In genomic region chr11:120652705-120653335, GRCh38 we compare ENCODE assay signal across 16 cellular contexts.
A peak's percentile ranks its signal among the peaks of the same experiment; 100 is the strongest.
DNase-seq lines count a peak whose midpoint lies in the region; ATAC-seq and TF ChIP-seq lines count a peak whose summit lies in the region.
"Had no signal": no experiment of that assay in that cellular context is flagged by ENCODE, and none has a peak within 500 bp of the region (broad histone marks: within the 10 kb centered on the region; RNA-seq: fewer than 3 reads in every experiment).

No MANE protein-coding gene starts in this region.

- no peak overlapping the region for H2AK5ac ChIP-seq in mesenchymal stem cell (ENCODE audit: low read length, severe bottlenecking)

- in situ Hi-C loops in GM13977 (cut with MboI; ENCODE audit: low pct_unique_long_range_greater_than_20kb, low sequenced_read_pairs, unreplicated experiment) = no loop called here

- WGBS in mesenchymal stem cell = 74% methylated on average over 2 of the region's 3 CpGs

- no peaks in the 10 kb centered on the region for H3K79me1 ChIP-seq in mesenchymal stem cell (replicated peaks; ENCODE audit: low read length, poor library complexity, severe bottlenecking)

- ATAC-seq in GM18505 (IDR thresholded peaks at IDR 0.05; ENCODE audit: unreplicated experiment) (no peak), GM19397 (IDR thresholded peaks at IDR 0.05; ENCODE audit: unreplicated experiment) (no peak)
- ATAC-seq: left lung had no signal

- no peak overlapping the region for H2BK12ac ChIP-seq in mesenchymal stem cell (ENCODE audit: low read length in 2 of 2)

- H2BK120ac ChIP-seq in mesenchymal stem cell (ENCODE audit: low read depth, low read length) = no peak overlapping the region

- no peak overlapping the region for H3K4ac ChIP-seq in mesenchymal stem cell (ENCODE audit: low read depth in 1 of 2, low read length in 2 of 2)

- no peak for TF ChIP-seq CTCF in GM13977 (IDR thresholded peaks at IDR 0.05; ENCODE audit: extremely low read depth, insufficient read depth, missing control alignments)

- no peak overlapping the region for H3K4me3 ChIP-seq in Jurkat, Clone E6-1 (ENCODE audit: low read length)
- H3K4me3 ChIP-seq in mesenchymal stem cell (ENCODE audit: insufficient read depth in 1 of 2, low read depth in 1 of 2, low read length in 2 of 2) = no peak overlapping the region
- H3K4me3 ChIP-seq: dorsolateral prefrontal cortex, HAP-1, left lung, testis had no signal

- H3K23ac ChIP-seq in mesenchymal stem cell (ENCODE audit: low read length in 2 of 2) = no peak overlapping the region

- TF ChIP-seq POLR2A in GM18505 (IDR thresholded peaks at IDR 0.05; ENCODE audit: borderline replicate concordance, extremely low read depth, insufficient read depth, insufficient read length) = no peak

- no peak overlapping the region for H3K9ac ChIP-seq in mesenchymal stem cell (ENCODE audit: low read length)
- H3K9ac ChIP-seq: KMS-11 had no signal

- peak; percentile 7 for DNase-seq in activated CD4-positive, alpha-beta T cell treated with anti-CD3 and anti-CD28 coated beads for 48 hours
- no peak for DNase-seq in activated CD4-positive, alpha-beta T cell treated with anti-CD3 and anti-CD28 coated beads, Interleukin-2, amount 50 U/mL, for 4 hours
- peak; percentile 14 for DNase-seq in Jurkat, Clone E6-1 (ENCODE audit: low read depth, low spot score)
- peak; percentile 2 for DNase-seq in amniotic epithelial cell (ENCODE audit: low read depth)
- DNase-seq in mesenchymal stem cell = peak; percentile 20
- DNase-seq in GM13977 (ENCODE audit: low spot score) = no peak
- DNase-seq: activated gamma-delta T cell, left lung, NCI-H146, NCI-H345, testis had no signal

- H3K4me2 ChIP-seq in mesenchymal stem cell (ENCODE audit: low read length, poor library complexity, severe bottlenecking) = no peak overlapping the region
- H3K4me2 ChIP-seq: KMS-11 had no signal

- no peaks in the 10 kb centered on the region for H3K4me1 ChIP-seq in mesenchymal stem cell (ENCODE audit: control insufficient read depth, insufficient read depth, low read depth, low read length)
- H3K4me1 ChIP-seq: HAP-1, left lung, testis had no signal

- no peaks in the 10 kb centered on the region for H3K36me3 ChIP-seq in mesenchymal stem cell (ENCODE audit: control insufficient read depth in 1 of 2, insufficient read depth in 2 of 2, low read depth in 1 of 2, low read length in 2 of 2)
- H3K36me3 ChIP-seq: HAP-1, left lung had no signal

- H3K27ac ChIP-seq in mesenchymal stem cell (ENCODE audit: low read length, poor library complexity, severe bottlenecking) = no peak overlapping the region
- H3K27ac ChIP-seq: dorsolateral prefrontal cortex, KMS-11, left lung, testis had no signal

- no peak overlapping the region for H4K91ac ChIP-seq in mesenchymal stem cell (ENCODE audit: low read length)

- no peak overlapping the region for H2AFZ ChIP-seq in mesenchymal stem cell (ENCODE audit: low read depth, low read length)

- no peak overlapping the region for H3K14ac ChIP-seq in mesenchymal stem cell (ENCODE audit: low read length in 2 of 2)

- H3K9me3 ChIP-seq in mesenchymal stem cell (ENCODE audit: control insufficient read depth, low read length) = peaks cover 3% of the 10 kb centered on the region
- H3K9me3 ChIP-seq: HAP-1, left lung, testis had no signal

- H2BK5ac ChIP-seq in mesenchymal stem cell (ENCODE audit: low read depth, low read length, poor library complexity, severe bottlenecking) = no peak overlapping the region

- H3K18ac ChIP-seq in mesenchymal stem cell (ENCODE audit: low read depth in 1 of 2, low read length in 2 of 2) = no peak overlapping the region

- no peak overlapping the region for H4K8ac ChIP-seq in mesenchymal stem cell (ENCODE audit: low read length)

- H2BK15ac ChIP-seq in mesenchymal stem cell (ENCODE audit: low read depth, poor library complexity, severe bottlenecking) = no peak overlapping the region

- H3K27me3 ChIP-seq in mesenchymal stem cell (ENCODE audit: control insufficient read depth in 1 of 2, insufficient read depth in 1 of 2, low read length in 2 of 2) = peaks cover 67 to 89% of the 10 kb centered on the region in 2 experiments
- H3K27me3 ChIP-seq: dorsolateral prefrontal cortex, left lung, testis had no signal

Comparison
In these comparisons a context has a peak if more than half of its experiments do, and no peak if none do; other contexts are left out.
1. DNase-seq: peak in activated CD4-positive, alpha-beta T cell treated with anti-CD3 and anti-CD28 coated beads for 48 hours (single experiment), Jurkat, Clone E6-1 (single experiment), amniotic epithelial cell (single experiment) and mesenchymal stem cell (single experiment); none in activated CD4-positive, alpha-beta T cell treated with anti-CD3 and anti-CD28 coated beads, Interleukin-2, amount 50 U/mL, for 4 hours (0 of 2) and GM13977 (single experiment).